ENCODE assay signal across 14 cellular contexts in the genomic region with DNA sequence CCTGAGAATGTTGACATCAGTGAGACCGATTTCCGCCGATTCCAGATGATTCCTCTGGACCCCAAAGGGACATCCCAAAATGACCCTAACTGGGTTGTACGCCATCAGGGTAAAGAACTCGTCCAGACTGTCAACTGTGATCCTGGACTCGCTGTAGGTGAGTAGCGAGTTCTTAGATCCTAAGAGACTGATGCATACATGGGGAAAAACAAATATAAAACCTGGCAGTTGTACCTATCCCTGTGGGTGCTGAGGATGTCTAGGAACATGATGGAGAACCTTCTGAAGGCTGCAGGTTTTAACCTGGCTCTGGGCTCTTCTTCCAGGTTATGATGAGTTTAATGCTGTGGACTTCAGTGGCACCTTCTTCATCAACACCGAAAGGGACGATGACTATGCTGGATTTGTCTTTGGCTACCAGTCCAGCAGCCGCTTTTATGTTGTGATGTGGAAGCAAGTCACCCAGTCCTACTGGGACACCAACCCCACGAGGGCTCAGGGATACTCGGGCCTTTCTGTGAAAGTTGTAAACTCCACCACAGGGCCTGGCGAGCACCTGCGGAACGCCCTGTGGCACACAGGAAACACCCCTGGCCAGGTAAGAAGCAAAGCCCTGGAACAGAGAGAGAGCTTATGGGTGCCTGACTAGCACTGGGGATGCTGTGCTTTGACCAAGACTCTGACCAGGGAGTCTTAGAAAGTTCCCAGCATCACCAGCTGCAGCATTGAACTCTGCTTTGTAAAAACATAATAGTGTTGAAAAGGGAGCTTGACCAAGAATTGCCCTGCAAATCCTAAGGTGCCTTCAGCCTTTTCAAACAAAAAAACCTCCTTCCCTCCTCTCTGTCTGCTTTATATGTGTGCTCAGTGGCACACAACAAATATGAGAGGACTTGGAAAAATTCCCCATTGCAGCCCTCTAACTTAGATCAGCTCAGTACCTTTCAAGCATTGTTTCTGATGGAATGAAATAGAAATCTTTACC. TPM values are rescaled to one million over a fixed set of nuclear protein-coding genes. Genes with fewer than 3 reads are reported as not detected.
DNase-seq lines count a peak whose midpoint lies in the region; ATAC-seq and TF ChIP-seq lines count a peak whose summit lies in the region.
"Had no signal": no experiment of that assay in that cellular context is flagged by ENCODE, and none has a peak within 500 bp of the region (broad histone marks: within the 10 kb centered on the region; RNA-seq: fewer than 3 reads in every experiment).

No MANE protein-coding gene starts in this region.

- H3K27me3 Mint-ChIP-seq in nephron progenitor cell (ENCODE audit: low read depth, poor library complexity) = no peaks in the 10 kb centered on the region
- H3K27me3 Mint-ChIP-seq: stimulated activated memory B cell treated with anti-CD40 and anti-IgM and Interleukin-4, amounts not matched to agents 10 μg/mL and 1 μg/mL and 100 μg/mL, for 72 hours had no signal

- in situ Hi-C loops in GM13977 (cut with MboI; ENCODE audit: low pct_unique_long_range_greater_than_20kb, low sequenced_read_pairs, unreplicated experiment) = loop anchor here (25.0 kb wide), 2 partner anchors 231 to 481 kb away; no protein-coding TSS in a partner anchor

- H3K27ac ChIP-seq in RWPE1 (peak overlapping the region; percentile 67), epithelial cell of prostate (peak overlapping the region; percentile 95)

- no peaks in the 10 kb centered on the region for H3K27me3 ChIP-seq in BJ (ENCODE audit: control insufficient read depth, insufficient read depth, low read length)

- TF ChIP-seq CTCF in BJ (IDR thresholded peaks at IDR 0.05; ENCODE audit: insufficient read depth, low read depth, low read length) (no peak), RWPE1 (conservative IDR thresholded peaks at IDR 0.05; ENCODE audit: low read depth) (no peak), nephron progenitor cell (IDR thresholded peaks at IDR 0.05) (no peak), GM13977 (IDR thresholded peaks at IDR 0.05; ENCODE audit: extremely low read depth, insufficient read depth, missing control alignments) (no peak)

- POLR2A ChIA-PET in BJ (lab: Charles Lee) = no interaction called here
- POLR2A ChIA-PET in RWPE1 (lab: Yijun Ruan, JAX; ENCODE audit: low non-redundant PET) = no interaction called here

- H3K9me3 Mint-ChIP-seq in nephron progenitor cell = no peaks in the 10 kb centered on the region
- H3K9me3 Mint-ChIP-seq: CD4-positive, alpha-beta T cell; stimulated activated memory B cell treated with anti-CD40 and anti-IgM and Interleukin-4, amounts not matched to agents 10 μg/mL and 1 μg/mL and 100 μg/mL, for 72 hours had no signal

- DNase-seq in BJ (ENCODE audit: low read depth) (peak; percentile 7), RWPE1 (ENCODE audit: low spot score) (no peak), epithelial cell of prostate (ENCODE audit: low read depth, low spot score) (no peak), nephron progenitor cell (no peak), GM13977 (ENCODE audit: low spot score) (no peak), Kasumi-1 (lab: John Stamatoyannopoulos, UW) (no peak)
- no peak for DNase-seq in activated CD4-positive, alpha-beta T cell treated with anti-CD3 and anti-CD28 coated beads for 48 hours
- DNase-seq: activated gamma-delta T cell; NCI-H1092 treated with DMSO at 0.1 percent for 48 hours; NCI-H2227 treated with DMSO at 0.1 percent for 48 hours; stimulated activated CD4-positive, alpha-beta T cell treated with anti-CD3 and anti-CD28 coated beads, Interleukin-4, amount 100 ng/mL, for 1 hour had no signal

- CTCF ChIA-PET in BJ (lab: Yijun Ruan, JAX) (interaction anchor here (0.6 kb wide), 1 partner anchor 155 kb away, joined by 3 read pairs; no protein-coding TSS in a partner anchor), RWPE1 (lab: Yijun Ruan, JAX) (interaction anchor here (0.6 kb wide), 1 partner anchor 93 kb away, joined by 3 read pairs; no protein-coding TSS in a partner anchor)

- no peaks in the 10 kb centered on the region for H3K4me1 Mint-ChIP-seq in nephron progenitor cell
- H3K4me1 Mint-ChIP-seq: stimulated activated memory B cell treated with anti-CD40 and anti-IgM and Interleukin-4, amounts not matched to agents 10 μg/mL and 1 μg/mL and 100 μg/mL, for 72 hours had no signal

- no peak for ATAC-seq in GM18907 (IDR thresholded peaks at IDR 0.05; ENCODE audit: unreplicated experiment)
- ATAC-seq: stimulated activated memory B cell treated with anti-CD40 and anti-IgM and Interleukin-4, amounts not matched to agents 10 μg/mL and 1 μg/mL and 100 μg/mL, for 72 hours had no signal

- peak overlapping the region; percentile 87 for H3K27ac Mint-ChIP-seq in nephron progenitor cell
- H3K27ac Mint-ChIP-seq: CD4-positive, alpha-beta T cell; stimulated activated memory B cell treated with anti-CD40 and anti-IgM and Interleukin-4, amounts not matched to agents 10 μg/mL and 1 μg/mL and 100 μg/mL, for 72 hours had no signal

- H3K4me3 Mint-ChIP-seq in nephron progenitor cell = no peak overlapping the region
- H3K4me3 Mint-ChIP-seq: CD4-positive, alpha-beta T cell; stimulated activated memory B cell treated with anti-CD40 and anti-IgM and Interleukin-4, amounts not matched to agents 10 μg/mL and 1 μg/mL and 100 μg/mL, for 72 hours had no signal

- peaks cover 32% of the 10 kb centered on the region for H3K36me3 ChIP-seq in BJ (ENCODE audit: control insufficient read depth, insufficient read depth, low read length)

- peak overlapping the region; percentile 10; the same call in 1 of the 2 replicates for H3K4me3 ChIP-seq in BJ (ENCODE audit: low read depth, low read length)

- peaks cover 66% of the 10 kb centered on the region for H3K36me3 Mint-ChIP-seq in nephron progenitor cell (ENCODE audit: low read depth)
- H3K36me3 Mint-ChIP-seq: stimulated activated memory B cell treated with anti-CD40 and anti-IgM and Interleukin-4, amounts not matched to agents 10 μg/mL and 1 μg/mL and 100 μg/mL, for 72 hours had no signal

RNA-seq across cellular contexts. Expression of a gene that starts 12.5 kb away (rescaled TPM):
- polyA plus RNA-seq in BJ (2011; rRNA removed) = 3,704 and 6,610 TPM in 2 replicates
- polyA minus RNA-seq in BJ (2011; rRNA and poly(A)+ RNA removed) = 19,882 and 20,500 TPM in 2 replicates
